9 cellular contexts compared by ENCODE assay signal in the genomic region with DNA sequence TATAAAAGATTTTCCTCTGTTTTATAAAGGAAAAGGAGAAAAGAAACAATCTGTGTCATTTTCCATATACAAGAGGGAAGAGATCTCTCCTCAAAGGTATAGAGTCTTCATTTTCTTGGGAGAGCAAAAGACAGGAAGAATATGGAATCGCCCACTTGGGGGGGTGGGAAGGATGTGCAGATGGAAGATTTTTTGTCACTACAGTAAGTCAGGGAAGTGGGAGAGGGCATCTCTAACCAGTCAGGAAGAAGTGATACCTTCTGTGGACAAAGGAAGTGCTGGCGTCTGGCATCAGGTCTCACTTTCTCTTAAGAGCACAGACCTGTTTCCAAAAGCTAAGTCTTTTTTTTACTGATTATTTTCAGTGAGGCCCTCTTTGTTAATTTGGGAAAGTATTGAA. TPM values are rescaled to one million over a fixed set of nuclear protein-coding genes. Genes with fewer than 3 reads are reported as not detected.
DNase-seq lines count a peak whose midpoint lies in the region; ATAC-seq and TF ChIP-seq lines count a peak whose summit lies in the region.
"Had no signal": no experiment of that assay in that cellular context is flagged by ENCODE, and none has a peak within 500 bp of the region (broad histone marks: within the 10 kb centered on the region; RNA-seq: fewer than 3 reads in every experiment).

No MANE protein-coding gene starts in this region.

- H3K27me3 ChIP-seq in HUES6 (ENCODE audit: control insufficient read depth, insufficient read depth, low read length) (no peaks in the 10 kb centered on the region), mucosa of stomach (ENCODE audit: control insufficient read depth, insufficient read depth, low read length) (no peaks in the 10 kb centered on the region)

- peaks cover 32% of the 10 kb centered on the region for H3K4me1 ChIP-seq in HUES6 (ENCODE audit: control insufficient read depth, insufficient read depth, low read length)
- H3K4me1 ChIP-seq in mucosa of stomach (ENCODE audit: control insufficient read depth, insufficient read depth, low read length): peaks cover 30% of the 10 kb centered on the region

- intact Hi-C loops in CD14-positive monocyte (cut with micrococcal nuclease): no loop called here

- H3K4me3 ChIP-seq in HUES6 (ENCODE audit: low read depth, low read length) (peak overlapping the region; percentile 92), mucosa of stomach (ENCODE audit: low read length) (no peak overlapping the region)

- peaks cover 0 to 3% (median 0%) of the 10 kb centered on the region in 3 donors for H3K27me3 Mint-ChIP-seq in CD14-positive monocyte (ENCODE audit: low read depth in 3 of 3)
- no peaks in the 10 kb centered on the region for H3K27me3 Mint-ChIP-seq in brain

- DNase-seq in CD14-positive monocyte (ENCODE audit: low spot score): no peak
- no peak for DNase-seq in NCI-H2081 treated with DMSO at 0.1 percent for 48 hours (lab: John Stamatoyannopoulos, UW)
- DNase-seq in SIG-M5 treated with dmso at 0.1 percent for 504 hours (lab: John Stamatoyannopoulos, UW; ENCODE audit: unreplicated experiment): no peak
- DNase-seq: GOT3 had no signal

- H3K36me3 ChIP-seq in HUES6 (ENCODE audit: control insufficient read depth, insufficient read depth, low read length): peaks cover 14% of the 10 kb centered on the region
- no peaks in the 10 kb centered on the region for H3K36me3 ChIP-seq in mucosa of stomach (ENCODE audit: control insufficient read depth, insufficient read depth, low read length)

- H3K4me3 Mint-ChIP-seq in CD14-positive monocyte: peak overlapping the region; percentile 90 to 94
- H3K4me3 Mint-ChIP-seq in brain: peak overlapping the region; percentile 88 to 95 (median 90)

- H3K9me3 ChIP-seq in HUES6 (ENCODE audit: control insufficient read depth, insufficient read depth, low read depth, low read length) (no peaks in the 10 kb centered on the region), mucosa of stomach (ENCODE audit: control insufficient read depth, low read length) (no peaks in the 10 kb centered on the region)

- peak overlapping the region; percentile 92 for H3K27ac ChIP-seq in HUES6 (ENCODE audit: low read depth, low read length)

- H3K4me1 Mint-ChIP-seq in CD14-positive monocyte (peaks cover 52% of the 10 kb centered on the region), brain (peaks cover 64% of the 10 kb centered on the region)

- peak overlapping the region; percentile 97 for H3K9ac ChIP-seq in HUES6 (ENCODE audit: low read length)
- H3K9ac ChIP-seq in mucosa of stomach (ENCODE audit: low read length): peak overlapping the region; percentile 99

- peak overlapping the region in 6 of 7 donors; percentile 70 to 95 (median 92) for H3K27ac Mint-ChIP-seq in CD14-positive monocyte
- peak overlapping the region; percentile 76 to 96 (median 94) for H3K27ac Mint-ChIP-seq in brain

- peaks cover 11 to 24% of the 10 kb centered on the region in 2 donors for H3K36me3 Mint-ChIP-seq in CD14-positive monocyte
- peaks cover 34% of the 10 kb centered on the region for H3K36me3 Mint-ChIP-seq in brain

- ATAC-seq in HG02840 (IDR thresholded peaks at IDR 0.05; ENCODE audit: low FRiP score, unreplicated experiment) (no peak), HG03520 (IDR thresholded peaks at IDR 0.05; ENCODE audit: unreplicated experiment) (no peak)

- TF ChIP-seq CTCF in CD14-positive monocyte (IDR thresholded peaks at IDR 0.05) (no peak), brain (conservative IDR thresholded peaks at IDR 0.05) (no peak)

- no peaks in the 10 kb centered on the region for H3K9me3 Mint-ChIP-seq in CD14-positive monocyte
- peaks cover 0 to 4% (median 0%) of the 10 kb centered on the region in 5 experiments for H3K9me3 Mint-ChIP-seq in brain

RNA-seq across cellular contexts. Expression of gene PRR14L, which starts 1.4 kb away (rescaled TPM):
- polyA plus RNA-seq in CD14-positive monocyte (10 to 100 TPM; 14.6 to 41.4 TPM), brain (ENCODE audit: insufficient read depth, low read depth, low replicate concordance) (9.3 TPM)

RNA-seq across cellular contexts. Expression of gene DEPDC5, which starts 5.3 kb away (rescaled TPM):
- polyA plus RNA-seq in CD14-positive monocyte: 1 to 10 TPM; 2.2 to 4.1 TPM
- polyA plus RNA-seq in brain (ENCODE audit: insufficient read depth, low read depth, low replicate concordance): 10.7 TPM
